1 cellular context compared by ENCODE assay signal in the genomic region with DNA sequence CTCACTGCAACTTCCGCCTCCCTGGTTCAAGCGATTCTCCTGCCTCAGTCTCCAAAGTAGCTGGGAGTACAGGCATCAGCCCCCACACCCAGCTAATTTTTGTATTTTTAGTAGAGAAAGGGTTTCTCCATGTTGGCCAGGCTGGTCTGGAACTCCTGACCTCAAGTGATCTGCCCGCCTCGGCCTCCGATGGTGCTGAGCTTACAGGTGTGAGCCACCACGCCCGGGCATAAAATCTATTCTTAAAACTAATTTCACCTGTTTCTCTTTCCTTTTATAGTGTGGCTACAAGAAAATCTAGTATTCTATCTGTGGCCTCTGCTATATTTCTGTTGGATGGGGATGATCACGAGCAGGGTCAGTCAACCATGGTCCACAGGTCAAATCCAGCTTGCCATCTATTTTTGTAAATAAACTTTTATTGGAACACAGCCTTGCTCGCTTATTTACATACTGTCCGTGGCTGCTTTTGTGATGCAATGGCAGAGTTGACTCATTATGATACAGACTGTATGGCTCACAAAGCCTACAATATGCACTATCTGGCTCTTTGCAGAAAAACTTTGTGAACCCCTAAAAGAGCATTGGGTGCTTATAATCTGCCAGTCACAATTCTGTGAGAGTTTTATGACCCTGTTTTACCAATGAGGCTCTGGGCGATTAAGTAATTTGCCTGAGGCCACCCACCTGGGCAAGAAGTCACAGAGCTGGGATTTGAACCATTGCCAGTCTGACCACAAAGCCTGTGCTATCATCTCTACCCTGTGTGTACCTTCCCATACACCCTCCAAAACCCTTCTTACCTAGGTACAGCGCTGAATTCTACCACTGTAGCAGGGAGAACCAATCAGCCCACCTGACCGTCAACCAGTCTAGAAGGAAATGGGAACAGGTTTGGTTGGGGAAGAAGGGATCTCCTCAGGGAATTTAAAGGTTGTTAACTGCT.
TF ChIP-seq lines count a peak whose summit lies in the region.

No MANE protein-coding gene starts in this region.

TF ChIP-seq in HepG2, 621 proteins besides CTCF, POLR2A, EP300 and RAD21 (continued from another document and continues in another):
- TF ChIP-seq ELF3 (CRISPR knock-in tag; IDR thresholded peaks at IDR 0.05) (peak; percentile 33; the same call in 1 of the 2 replicates), SRSF1 (optimal IDR thresholded peaks at IDR 0.05; ENCODE audit: low read depth, low read length) (no peak), ZNF775 (CRISPR knock-in tag; IDR thresholded peaks at IDR 0.05; ENCODE audit: borderline replicate concordance) (no peak), ZSCAN25 (CRISPR knock-in tag; IDR thresholded peaks at IDR 0.05) (no peak), ZNF317 (CRISPR knock-in tag; IDR thresholded peaks at IDR 0.05) (0 out of 2 replicates have a peak, but pooled peaks have one; percentile 59), GATAD1 (CRISPR knock-in tag; IDR thresholded peaks at IDR 0.05) (peak; percentile 45; the same call in 1 of the 2 replicates), ZNF550 (CRISPR knock-in tag; IDR thresholded peaks at IDR 0.05; ENCODE audit: borderline replicate concordance) (no peak), BCL6 (CRISPR knock-in tag; IDR thresholded peaks at IDR 0.05) (peak; percentile 60; the same call in 1 of the 2 replicates), ZNF564 (CRISPR knock-in tag; IDR thresholded peaks at IDR 0.05) (no peak), DNMT3B (CRISPR knock-in tag; conservative IDR thresholded peaks at IDR 0.05) (no peak), FOSL1 (CRISPR knock-in tag; IDR thresholded peaks at IDR 0.05; ENCODE audit: borderline replicate concordance) (peak; percentile 51; the same call in 1 of the 2 replicates), ZNF670 (CRISPR knock-in tag; IDR thresholded peaks at IDR 0.05; ENCODE audit: borderline replicate concordance) (0 out of 2 replicates have a peak, but pooled peaks have one; percentile 9), ZNF841 (CRISPR knock-in tag; IDR thresholded peaks at IDR 0.05; ENCODE audit: borderline replicate concordance) (no peak), NFIC (IDR thresholded peaks at IDR 0.05; ENCODE audit: low read length) (peak; percentile 35; the same call in 1 of the 2 replicates), SETDB1 (CRISPR knock-in tag; IDR thresholded peaks at IDR 0.05; ENCODE audit: borderline replicate concordance) (no peak), HNF4A (CRISPR knock-in tag; IDR thresholded peaks at IDR 0.05) (peak; percentile 51), PHF8 (CRISPR knock-in tag; IDR thresholded peaks at IDR 0.05) (no peak), ZSCAN9 (CRISPR knock-in tag; IDR thresholded peaks at IDR 0.05; ENCODE audit: borderline replicate concordance) (peak; percentile 75; the same call in 1 of the 2 replicates), FOXO1 (CRISPR knock-in tag; IDR thresholded peaks at IDR 0.05) (peak; percentile 45; the same call in 1 of the 2 replicates), ZNF12 (CRISPR knock-in tag; IDR thresholded peaks at IDR 0.05) (peak; percentile 58; the same call in 1 of the 2 replicates), TCF7 (IDR thresholded peaks at IDR 0.05; ENCODE audit: low read depth) (peak; percentile 49; the same call in 1 of the 2 replicates), NR2F1 (CRISPR knock-in tag; IDR thresholded peaks at IDR 0.05) (peak; percentile 85 to 91), NR2F6 (IDR thresholded peaks at IDR 0.05) (peak; percentile 85), NR2F6 (CRISPR knock-in tag; IDR thresholded peaks at IDR 0.05) (peak; percentile 89), MAFG (CRISPR knock-in tag; IDR thresholded peaks at IDR 0.05) (no peak), ZNF629 (CRISPR knock-in tag; conservative IDR thresholded peaks at IDR 0.05) (peak; percentile 62), ZNF615 (CRISPR knock-in tag; IDR thresholded peaks at IDR 0.05; ENCODE audit: borderline replicate concordance) (no peak), SMARCC2 (IDR thresholded peaks at IDR 0.05) (no peak), RARA (CRISPR knock-in tag; IDR thresholded peaks at IDR 0.05) (peak; percentile 74), JUN (CRISPR knock-in tag; IDR thresholded peaks at IDR 0.05) (0 out of 2 replicates have a peak, but pooled peaks have one; percentile 24), ZNF563 (CRISPR knock-in tag; IDR thresholded peaks at IDR 0.05) (no peak)
- TF ChIP-seq, protein P1, sequence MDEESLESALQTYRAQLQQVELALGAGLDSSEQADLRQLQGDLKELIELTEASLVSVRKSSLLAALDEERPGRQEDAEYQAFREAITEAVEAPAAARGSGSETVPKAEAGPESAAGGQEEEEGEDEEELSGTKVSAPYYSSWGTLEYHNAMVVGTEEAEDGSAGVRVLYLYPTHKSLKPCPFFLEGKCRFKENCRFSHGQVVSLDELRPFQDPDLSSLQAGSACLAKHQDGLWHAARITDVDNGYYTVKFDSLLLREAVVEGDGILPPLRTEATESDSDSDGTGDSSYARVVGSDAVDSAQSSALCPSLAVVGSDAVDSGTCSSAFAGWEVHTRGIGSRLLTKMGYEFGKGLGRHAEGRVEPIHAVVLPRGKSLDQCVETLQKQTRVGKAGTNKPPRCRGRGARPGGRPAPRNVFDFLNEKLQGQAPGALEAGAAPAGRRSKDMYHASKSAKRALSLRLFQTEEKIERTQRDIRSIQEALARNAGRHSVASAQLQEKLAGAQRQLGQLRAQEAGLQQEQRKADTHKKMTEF (CRISPR knock-in tag; IDR thresholded peaks at IDR 0.05) = 0 out of 2 replicates have a peak, but pooled peaks have one; percentile 24
- TF ChIP-seq, protein P2, sequence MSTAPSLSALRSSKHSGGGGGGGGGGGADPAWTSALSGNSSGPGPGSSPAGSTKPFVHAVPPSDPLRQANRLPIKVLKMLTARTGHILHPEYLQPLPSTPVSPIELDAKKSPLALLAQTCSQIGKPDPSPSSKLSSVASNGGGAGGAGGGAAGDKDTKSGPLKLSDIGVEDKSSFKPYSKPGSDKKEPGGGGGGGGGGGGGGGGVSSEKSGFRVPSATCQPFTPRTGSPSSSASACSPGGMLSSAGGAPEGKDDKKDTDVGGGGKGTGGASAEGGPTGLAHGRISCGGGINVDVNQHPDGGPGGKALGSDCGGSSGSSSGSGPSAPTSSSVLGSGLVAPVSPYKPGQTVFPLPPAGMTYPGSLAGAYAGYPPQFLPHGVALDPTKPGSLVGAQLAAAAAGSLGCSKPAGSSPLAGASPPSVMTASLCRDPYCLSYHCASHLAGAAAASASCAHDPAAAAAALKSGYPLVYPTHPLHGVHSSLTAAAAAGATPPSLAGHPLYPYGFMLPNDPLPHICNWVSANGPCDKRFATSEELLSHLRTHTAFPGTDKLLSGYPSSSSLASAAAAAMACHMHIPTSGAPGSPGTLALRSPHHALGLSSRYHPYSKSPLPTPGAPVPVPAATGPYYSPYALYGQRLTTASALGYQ (CRISPR knock-in tag; IDR thresholded peaks at IDR 0.05) = no peak
- TF ChIP-seq, protein P3, sequence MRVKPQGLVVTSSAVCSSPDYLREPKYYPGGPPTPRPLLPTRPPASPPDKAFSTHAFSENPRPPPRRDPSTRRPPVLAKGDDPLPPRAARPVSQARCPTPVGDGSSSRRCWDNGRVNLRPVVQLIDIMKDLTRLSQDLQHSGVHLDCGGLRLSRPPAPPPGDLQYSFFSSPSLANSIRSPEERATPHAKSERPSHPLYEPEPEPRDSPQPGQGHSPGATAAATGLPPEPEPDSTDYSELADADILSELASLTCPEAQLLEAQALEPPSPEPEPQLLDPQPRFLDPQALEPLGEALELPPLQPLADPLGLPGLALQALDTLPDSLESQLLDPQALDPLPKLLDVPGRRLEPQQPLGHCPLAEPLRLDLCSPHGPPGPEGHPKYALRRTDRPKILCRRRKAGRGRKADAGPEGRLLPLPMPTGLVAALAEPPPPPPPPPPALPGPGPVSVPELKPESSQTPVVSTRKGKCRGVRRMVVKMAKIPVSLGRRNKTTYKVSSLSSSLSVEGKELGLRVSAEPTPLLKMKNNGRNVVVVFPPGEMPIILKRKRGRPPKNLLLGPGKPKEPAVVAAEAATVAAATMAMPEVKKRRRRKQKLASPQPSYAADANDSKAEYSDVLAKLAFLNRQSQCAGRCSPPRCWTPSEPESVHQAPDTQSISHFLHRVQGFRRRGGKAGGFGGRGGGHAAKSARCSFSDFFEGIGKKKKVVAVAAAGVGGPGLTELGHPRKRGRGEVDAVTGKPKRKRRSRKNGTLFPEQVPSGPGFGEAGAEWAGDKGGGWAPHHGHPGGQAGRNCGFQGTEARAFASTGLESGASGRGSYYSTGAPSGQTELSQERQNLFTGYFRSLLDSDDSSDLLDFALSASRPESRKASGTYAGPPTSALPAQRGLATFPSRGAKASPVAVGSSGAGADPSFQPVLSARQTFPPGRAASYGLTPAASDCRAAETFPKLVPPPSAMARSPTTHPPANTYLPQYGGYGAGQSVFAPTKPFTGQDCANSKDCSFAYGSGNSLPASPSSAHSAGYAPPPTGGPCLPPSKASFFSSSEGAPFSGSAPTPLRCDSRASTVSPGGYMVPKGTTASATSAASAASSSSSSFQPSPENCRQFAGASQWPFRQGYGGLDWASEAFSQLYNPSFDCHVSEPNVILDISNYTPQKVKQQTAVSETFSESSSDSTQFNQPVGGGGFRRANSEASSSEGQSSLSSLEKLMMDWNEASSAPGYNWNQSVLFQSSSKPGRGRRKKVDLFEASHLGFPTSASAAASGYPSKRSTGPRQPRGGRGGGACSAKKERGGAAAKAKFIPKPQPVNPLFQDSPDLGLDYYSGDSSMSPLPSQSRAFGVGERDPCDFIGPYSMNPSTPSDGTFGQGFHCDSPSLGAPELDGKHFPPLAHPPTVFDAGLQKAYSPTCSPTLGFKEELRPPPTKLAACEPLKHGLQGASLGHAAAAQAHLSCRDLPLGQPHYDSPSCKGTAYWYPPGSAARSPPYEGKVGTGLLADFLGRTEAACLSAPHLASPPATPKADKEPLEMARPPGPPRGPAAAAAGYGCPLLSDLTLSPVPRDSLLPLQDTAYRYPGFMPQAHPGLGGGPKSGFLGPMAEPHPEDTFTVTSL (CRISPR knock-in tag; IDR thresholded peaks at IDR 0.05; ENCODE audit: borderline replicate concordance) = 0 out of 2 replicates have a peak, but pooled peaks have one; percentile 82
- TF ChIP-seq, protein P4, sequence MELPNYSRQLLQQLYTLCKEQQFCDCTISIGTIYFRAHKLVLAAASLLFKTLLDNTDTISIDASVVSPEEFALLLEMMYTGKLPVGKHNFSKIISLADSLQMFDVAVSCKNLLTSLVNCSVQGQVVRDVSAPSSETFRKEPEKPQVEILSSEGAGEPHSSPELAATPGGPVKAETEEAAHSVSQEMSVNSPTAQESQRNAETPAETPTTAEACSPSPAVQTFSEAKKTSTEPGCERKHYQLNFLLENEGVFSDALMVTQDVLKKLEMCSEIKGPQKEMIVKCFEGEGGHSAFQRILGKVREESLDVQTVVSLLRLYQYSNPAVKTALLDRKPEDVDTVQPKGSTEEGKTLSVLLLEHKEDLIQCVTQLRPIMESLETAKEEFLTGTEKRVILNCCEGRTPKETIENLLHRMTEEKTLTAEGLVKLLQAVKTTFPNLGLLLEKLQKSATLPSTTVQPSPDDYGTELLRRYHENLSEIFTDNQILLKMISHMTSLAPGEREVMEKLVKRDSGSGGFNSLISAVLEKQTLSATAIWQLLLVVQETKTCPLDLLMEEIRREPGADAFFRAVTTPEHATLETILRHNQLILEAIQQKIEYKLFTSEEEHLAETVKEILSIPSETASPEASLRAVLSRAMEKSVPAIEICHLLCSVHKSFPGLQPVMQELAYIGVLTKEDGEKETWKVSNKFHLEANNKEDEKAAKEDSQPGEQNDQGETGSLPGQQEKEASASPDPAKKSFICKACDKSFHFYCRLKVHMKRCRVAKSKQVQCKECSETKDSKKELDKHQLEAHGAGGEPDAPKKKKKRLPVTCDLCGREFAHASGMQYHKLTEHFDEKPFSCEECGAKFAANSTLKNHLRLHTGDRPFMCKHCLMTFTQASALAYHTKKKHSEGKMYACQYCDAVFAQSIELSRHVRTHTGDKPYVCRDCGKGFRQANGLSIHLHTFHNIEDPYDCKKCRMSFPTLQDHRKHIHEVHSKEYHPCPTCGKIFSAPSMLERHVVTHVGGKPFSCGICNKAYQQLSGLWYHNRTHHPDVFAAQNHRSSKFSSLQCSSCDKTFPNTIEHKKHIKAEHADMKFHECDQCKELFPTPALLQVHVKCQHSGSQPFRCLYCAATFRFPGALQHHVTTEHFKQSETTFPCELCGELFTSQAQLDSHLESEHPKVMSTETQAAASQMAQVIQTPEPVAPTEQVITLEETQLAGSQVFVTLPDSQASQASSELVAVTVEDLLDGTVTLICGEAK (IDR thresholded peaks at IDR 0.05) = peak; percentile 45; the same call in 1 of the 2 replicates
- TF ChIP-seq, protein P4 (CRISPR knock-in tag; IDR thresholded peaks at IDR 0.05) = peak; percentile 89; the same call in 1 of the 2 replicates
